Comparison of ENCODE assay signal across 8 cellular contexts in the genomic region with DNA sequence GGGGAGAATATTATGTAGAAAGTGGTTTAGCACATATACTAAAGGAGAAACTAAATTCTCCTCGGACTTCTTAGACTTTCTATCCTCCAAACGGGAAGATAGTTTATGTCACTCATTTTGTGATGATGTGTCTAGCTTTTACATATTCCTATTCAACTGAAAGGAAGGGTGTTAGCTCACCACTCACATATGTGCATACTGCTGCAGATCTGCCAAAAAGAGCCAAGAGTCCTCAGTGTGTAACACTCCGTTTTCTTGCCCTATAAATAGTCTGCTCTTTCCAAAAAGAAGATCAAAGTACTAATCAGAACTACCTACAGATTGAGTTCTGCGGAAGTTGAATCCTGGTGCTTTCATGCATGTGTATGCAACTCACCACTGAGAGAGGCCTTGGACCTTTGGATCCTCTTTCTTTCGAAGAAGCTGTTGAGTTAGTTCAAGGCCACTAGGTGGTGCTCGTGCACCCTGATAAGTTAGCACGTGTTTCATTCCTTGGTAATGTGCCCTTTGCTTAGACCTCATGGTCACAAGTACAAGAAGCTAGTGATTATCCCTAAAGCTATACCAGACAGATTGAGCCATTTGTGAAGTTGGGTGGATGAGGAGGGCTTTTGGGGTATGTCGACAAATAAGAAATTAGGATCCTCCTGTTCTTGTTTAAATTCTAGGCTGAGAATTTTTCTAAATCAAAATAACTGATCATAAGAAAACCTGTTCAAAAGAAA. TPM values are rescaled to one million over a fixed set of nuclear protein-coding genes. Genes with fewer than 3 reads are reported as not detected.
DNase-seq lines count a peak whose midpoint lies in the region; ATAC-seq, FAIRE-seq and TF ChIP-seq lines count a peak whose summit lies in the region.

No MANE protein-coding gene starts in this region.

- no peaks in the 10 kb centered on the region for H3K4me1 ChIP-seq in endodermal cell (ENCODE audit: control insufficient read depth, insufficient read depth, low read length)

- H3K36me3 Mint-ChIP-seq in endodermal cell (ENCODE audit: low read depth) (peaks cover 25% of the 10 kb centered on the region), mesothelial cell of epicardium (peaks cover 18% of the 10 kb centered on the region)

- H3K9me3 Mint-ChIP-seq in endodermal cell: peaks cover 22% of the 10 kb centered on the region
- no peaks in the 10 kb centered on the region for H3K9me3 Mint-ChIP-seq in mesothelial cell of epicardium

- DNase-seq in D721Med (ENCODE audit: insufficient read length, low spot score) (peak; percentile 68), HT1080 (ENCODE audit: low read depth) (peak; percentile 78), NOMO-1 treated with DMSO at 0.1 percent for 48 hours (lab: John Stamatoyannopoulos, UW; ENCODE audit: unreplicated experiment) (peak; percentile 83), endodermal cell (peak; percentile 88), mesothelial cell of epicardium (ENCODE audit: low spot score in 2 of 2, unreplicated experiment in 2 of 2) (peak; percentile 42 to 75)
- DNase-seq in activated CD8-positive, alpha-beta memory T cell treated with anti-CD3 and anti-CD28 coated beads for 24 hours: peak; percentile 82
- peak; percentile 46 to 52 for DNase-seq in stimulated activated CD8-positive, alpha-beta memory T cell treated with anti-CD3 and anti-CD28 coated beads, Interleukin-4, amount 100 ng/mL, for 4 hours (ENCODE audit: low read depth in 2 of 2, low spot score in 1 of 2)

- peak; percentile 87 for ATAC-seq in GM21423 (IDR thresholded peaks at IDR 0.05; ENCODE audit: unreplicated experiment)

- H3K27ac ChIP-seq in endodermal cell (ENCODE audit: low read depth, low read length): no peak overlapping the region

- no peaks in the 10 kb centered on the region for H3K27me3 ChIP-seq in endodermal cell (ENCODE audit: control insufficient read depth, insufficient read depth, low read length, poor library complexity, severe bottlenecking)

- peak; percentile 81 for FAIRE-seq in D721Med (lab: Jason Lieb, UNC)

- H3K36me3 ChIP-seq in endodermal cell (ENCODE audit: control insufficient read depth, insufficient read depth, low read length): peaks cover 9% of the 10 kb centered on the region

- H3K27ac Mint-ChIP-seq in endodermal cell (no peak overlapping the region), mesothelial cell of epicardium (no peak overlapping the region)

- peaks cover 14% of the 10 kb centered on the region for H3K9me3 ChIP-seq in endodermal cell (ENCODE audit: control insufficient read depth, low read length)

- H3K27me3 Mint-ChIP-seq in endodermal cell (ENCODE audit: insufficient read depth) (no peaks in the 10 kb centered on the region), mesothelial cell of epicardium (ENCODE audit: low read depth) (no peaks in the 10 kb centered on the region)

- no peak overlapping the region for H3K9ac ChIP-seq in endodermal cell (ENCODE audit: extremely low read depth, low read length, poor library complexity, severe bottlenecking)

- peaks cover 9% of the 10 kb centered on the region for H3K4me1 Mint-ChIP-seq in endodermal cell
- no peaks in the 10 kb centered on the region for H3K4me1 Mint-ChIP-seq in mesothelial cell of epicardium

- WGBS in endodermal cell (ENCODE audit: insufficient coverage in 1 of 2, insufficient read length in 1 of 2), 2 experiments: 5 to 17% methylated on average over 5 to 7 of the region's 8 CpGs

- H3K4me3 ChIP-seq in endodermal cell (ENCODE audit: low read length): no peak overlapping the region

- peak; percentile 97 for TF ChIP-seq CTCF in D721Med (IDR thresholded peaks at IDR 0.05; ENCODE audit: insufficient read depth, missing control alignments)
- TF ChIP-seq CTCF in endodermal cell (conservative IDR thresholded peaks at IDR 0.05): peak; percentile 91
- TF ChIP-seq CTCF in mesothelial cell of epicardium (IDR thresholded peaks at IDR 0.05; ENCODE audit: unreplicated experiment): peak; percentile 85

- no peak overlapping the region for H3K4me3 Mint-ChIP-seq in endodermal cell
- H3K4me3 Mint-ChIP-seq in mesothelial cell of epicardium: no peak overlapping the region

RNA-seq across cellular contexts. Expression of a gene that starts 14.1 kb away (rescaled TPM):
- 39.8 and 55.4 TPM in 2 replicates for total RNA-seq in HT1080 (2014; rRNA removed; shearing (Covaris generic))
- 21.9 and 22.9 TPM in 2 replicates for polyA plus RNA-seq in HT1080 (2015; cell fraction: cytosol; rRNA removed)
- 24.2 and 29.0 TPM in 2 replicates for polyA plus RNA-seq in HT1080 (2015; cell fraction: nucleus; rRNA removed)
- total RNA-seq in endodermal cell (10 to 100 TPM; 20.9 to 30.0 TPM), mesothelial cell of epicardium (27.4 to 30.9 TPM (median 27.8 TPM) in 3 replicates)
- polyA plus RNA-seq in endodermal cell (2013, experiment 1 of 2): 38.3 TPM
- polyA plus RNA-seq in endodermal cell (2013, experiment 2 of 2): 33.2 TPM

RNA-seq across cellular contexts. Expression of a gene that starts 43.1 kb away (rescaled TPM):
- total RNA-seq in HT1080 (2014; rRNA removed; shearing (Covaris generic)): 16.1 and 19.2 TPM in 2 replicates
- polyA plus RNA-seq in HT1080 (2015; cell fraction: cytosol; rRNA removed): 41.2 and 48.5 TPM in 2 replicates
- 24.8 and 25.5 TPM in 2 replicates for polyA plus RNA-seq in HT1080 (2015; cell fraction: nucleus; rRNA removed)
- 10 to 100 TPM; 43.9 to 46.4 TPM for total RNA-seq in endodermal cell
- polyA plus RNA-seq in endodermal cell (2013, experiment 1 of 2): 46.2 TPM
- polyA plus RNA-seq in endodermal cell (2013, experiment 2 of 2): 44.1 TPM
- total RNA-seq in mesothelial cell of epicardium: 28.4 to 29.9 TPM (median 28.6 TPM) in 3 replicates
